1 cellular context compared by ENCODE assay signal in the genomic region with DNA sequence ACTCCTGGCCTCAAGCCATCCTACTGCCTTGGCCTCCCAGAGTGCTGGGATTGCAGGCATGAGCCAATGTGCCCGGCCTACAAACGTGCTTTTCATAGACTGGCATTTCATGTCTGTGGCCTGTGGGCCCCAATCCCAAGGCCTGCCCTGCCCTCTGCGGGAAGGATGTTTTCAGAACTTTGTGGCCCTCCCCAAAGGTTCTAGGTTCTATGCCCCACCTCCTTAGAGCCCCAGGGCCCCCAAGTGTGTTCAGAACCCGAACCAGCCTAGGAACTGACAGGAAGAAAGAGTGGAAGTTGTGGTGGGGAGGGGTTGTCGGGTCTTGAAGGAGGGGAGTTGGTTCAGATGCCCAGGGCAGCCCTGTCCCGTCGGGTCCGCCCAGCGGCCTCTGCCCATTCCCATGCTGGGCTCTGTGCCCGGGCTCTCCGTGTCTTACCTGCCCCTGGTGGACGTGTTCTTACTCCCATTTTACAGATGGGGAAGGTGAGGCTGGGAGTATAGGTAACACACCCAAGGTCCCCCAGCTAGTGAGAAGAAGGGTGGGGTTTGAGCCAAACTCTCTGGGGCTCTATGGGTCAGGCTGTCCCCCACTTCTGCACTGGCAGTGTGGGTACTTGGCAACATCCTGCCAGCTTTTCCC.
TF ChIP-seq lines count a peak whose summit lies in the region.

No MANE protein-coding gene starts in this region.

TF ChIP-seq in GM23338, 12 proteins besides CTCF, POLR2A, EP300 and RAD21 (continued from another document):
- TF ChIP-seq EZH2phosphoT487 (IDR thresholded peaks at IDR 0.05; ENCODE audit: unreplicated experiment) (no peak), CREB1 (CRISPR knock-in tag; IDR thresholded peaks at IDR 0.05; ENCODE audit: low read depth) (no peak), NANOG (IDR thresholded peaks at IDR 0.05; ENCODE audit: borderline replicate concordance) (no peak), STAT1 (IDR thresholded peaks at IDR 0.05; ENCODE audit: unreplicated experiment) (no peak), ZNF114 (CRISPR knock-in tag; IDR thresholded peaks at IDR 0.05) (no peak), ZNF331 (CRISPR knock-in tag; IDR thresholded peaks at IDR 0.05; ENCODE audit: low read depth) (no peak)
- TF ChIP-seq, protein P1, sequence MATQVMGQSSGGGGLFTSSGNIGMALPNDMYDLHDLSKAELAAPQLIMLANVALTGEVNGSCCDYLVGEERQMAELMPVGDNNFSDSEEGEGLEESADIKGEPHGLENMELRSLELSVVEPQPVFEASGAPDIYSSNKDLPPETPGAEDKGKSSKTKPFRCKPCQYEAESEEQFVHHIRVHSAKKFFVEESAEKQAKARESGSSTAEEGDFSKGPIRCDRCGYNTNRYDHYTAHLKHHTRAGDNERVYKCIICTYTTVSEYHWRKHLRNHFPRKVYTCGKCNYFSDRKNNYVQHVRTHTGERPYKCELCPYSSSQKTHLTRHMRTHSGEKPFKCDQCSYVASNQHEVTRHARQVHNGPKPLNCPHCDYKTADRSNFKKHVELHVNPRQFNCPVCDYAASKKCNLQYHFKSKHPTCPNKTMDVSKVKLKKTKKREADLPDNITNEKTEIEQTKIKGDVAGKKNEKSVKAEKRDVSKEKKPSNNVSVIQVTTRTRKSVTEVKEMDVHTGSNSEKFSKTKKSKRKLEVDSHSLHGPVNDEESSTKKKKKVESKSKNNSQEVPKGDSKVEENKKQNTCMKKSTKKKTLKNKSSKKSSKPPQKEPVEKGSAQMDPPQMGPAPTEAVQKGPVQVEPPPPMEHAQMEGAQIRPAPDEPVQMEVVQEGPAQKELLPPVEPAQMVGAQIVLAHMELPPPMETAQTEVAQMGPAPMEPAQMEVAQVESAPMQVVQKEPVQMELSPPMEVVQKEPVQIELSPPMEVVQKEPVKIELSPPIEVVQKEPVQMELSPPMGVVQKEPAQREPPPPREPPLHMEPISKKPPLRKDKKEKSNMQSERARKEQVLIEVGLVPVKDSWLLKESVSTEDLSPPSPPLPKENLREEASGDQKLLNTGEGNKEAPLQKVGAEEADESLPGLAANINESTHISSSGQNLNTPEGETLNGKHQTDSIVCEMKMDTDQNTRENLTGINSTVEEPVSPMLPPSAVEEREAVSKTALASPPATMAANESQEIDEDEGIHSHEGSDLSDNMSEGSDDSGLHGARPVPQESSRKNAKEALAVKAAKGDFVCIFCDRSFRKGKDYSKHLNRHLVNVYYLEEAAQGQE (IDR thresholded peaks at IDR 0.05; ENCODE audit: unreplicated experiment), result no peak
- TF ChIP-seq, protein P2, sequence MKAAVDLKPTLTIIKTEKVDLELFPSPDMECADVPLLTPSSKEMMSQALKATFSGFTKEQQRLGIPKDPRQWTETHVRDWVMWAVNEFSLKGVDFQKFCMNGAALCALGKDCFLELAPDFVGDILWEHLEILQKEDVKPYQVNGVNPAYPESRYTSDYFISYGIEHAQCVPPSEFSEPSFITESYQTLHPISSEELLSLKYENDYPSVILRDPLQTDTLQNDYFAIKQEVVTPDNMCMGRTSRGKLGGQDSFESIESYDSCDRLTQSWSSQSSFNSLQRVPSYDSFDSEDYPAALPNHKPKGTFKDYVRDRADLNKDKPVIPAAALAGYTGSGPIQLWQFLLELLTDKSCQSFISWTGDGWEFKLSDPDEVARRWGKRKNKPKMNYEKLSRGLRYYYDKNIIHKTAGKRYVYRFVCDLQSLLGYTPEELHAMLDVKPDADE (IDR thresholded peaks at IDR 0.05), result no peak
